ENCODE assay signal across 8 cellular contexts in genomic region chr15:71057143-71057542, GRCh38.
"Had no signal": no experiment of that assay in that cellular context is flagged by ENCODE, and none has a peak within 500 bp of the region (broad histone marks: within the 10 kb centered on the region; RNA-seq: fewer than 3 reads in every experiment).

No MANE protein-coding gene starts in this region.

- ATAC-seq: HCT116, K562 had no signal

- H3K36me3 ChIP-seq: HAP-1 had no signal

- FAIRE-seq: K562 had no signal

- H3K27ac ChIP-seq: GM23248 had no signal

- H3K4me3 ChIP-seq: GM23248, HAP-1, K562 had no signal

- DNase-seq: GM23248, GOT3, H7, IMR-90, KG1 had no signal
